Comparison of ENCODE assay signal across 9 cellular contexts in the genomic region with DNA sequence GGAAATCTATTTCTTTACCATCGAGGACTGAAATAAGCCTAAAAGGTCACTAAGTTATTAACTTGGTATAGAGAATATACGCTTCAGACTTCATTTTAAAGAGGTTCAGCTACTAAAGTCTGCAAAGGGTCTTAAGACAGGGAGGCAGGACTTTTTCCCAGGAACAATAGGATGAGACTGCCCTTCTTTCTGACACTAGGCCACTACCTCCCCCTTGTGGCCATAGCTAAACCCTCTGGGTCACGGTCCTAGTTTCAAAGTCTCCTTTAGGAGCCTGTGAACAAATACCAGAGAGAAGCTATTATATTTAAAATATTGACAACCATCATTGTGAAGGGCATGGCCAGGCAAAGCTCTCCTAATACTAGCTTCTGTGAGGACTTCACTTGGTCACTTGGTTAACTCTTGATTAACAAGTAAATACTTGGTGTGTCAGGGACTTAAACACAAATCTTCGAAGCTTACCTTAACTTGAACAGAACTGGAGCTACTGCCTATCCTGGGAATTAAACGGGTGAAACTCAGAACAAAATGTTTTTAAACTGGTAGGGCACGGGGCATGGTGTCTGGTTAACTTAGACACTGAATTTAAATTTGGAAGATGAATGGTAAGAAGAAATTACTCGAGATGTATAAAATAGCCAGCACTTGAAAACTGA.
DNase-seq lines count a peak whose midpoint lies in the region; ATAC-seq lines count a peak whose summit lies in the region.
"Had no signal": no experiment of that assay in that cellular context is flagged by ENCODE, and none has a peak within 500 bp of the region (broad histone marks: within the 10 kb centered on the region; RNA-seq: fewer than 3 reads in every experiment).

No MANE protein-coding gene starts in this region.

- peak; percentile 41 for ATAC-seq in esophagus mucosa
- no peak for ATAC-seq in stimulated activated effector memory CD8-positive, alpha-beta T cell treated with anti-CD3 and anti-CD28 coated beads, Interleukin-12 subunit alpha, Interleukin-12 subunit beta, amount 100 ng/mL, for 72 hours
- no peak for ATAC-seq in GM19455 (IDR thresholded peaks at IDR 0.05; ENCODE audit: unreplicated experiment)

- H3K36me3 Mint-ChIP-seq in stimulated activated effector memory CD8-positive, alpha-beta T cell treated with anti-CD3 and anti-CD28 coated beads, Interleukin-12 subunit alpha, Interleukin-12 subunit beta, amount 100 ng/mL, for 72 hours = peaks cover 71% of the 10 kb centered on the region

- no peak overlapping the region for H3K4me3 Mint-ChIP-seq in stimulated activated effector memory CD8-positive, alpha-beta T cell treated with anti-CD3 and anti-CD28 coated beads, Interleukin-12 subunit alpha, Interleukin-12 subunit beta, amount 100 ng/mL, for 72 hours
- H3K4me3 Mint-ChIP-seq: activated naive CD8-positive, alpha-beta T cell had no signal

- no peak overlapping the region for H3K27ac Mint-ChIP-seq in stimulated activated effector memory CD8-positive, alpha-beta T cell treated with anti-CD3 and anti-CD28 coated beads, Interleukin-12 subunit alpha, Interleukin-12 subunit beta, amount 100 ng/mL, for 72 hours
- H3K27ac Mint-ChIP-seq: activated naive CD8-positive, alpha-beta T cell had no signal

- peak; percentile 1 to 43 for DNase-seq in NCI-H524 (lab: John Stamatoyannopoulos, UW)
- no peak for DNase-seq in NCI-H524 treated with DMSO at 0.1 percent for 48 hours (lab: John Stamatoyannopoulos, UW)
- peak; percentile 39 for DNase-seq in HT1080 (ENCODE audit: low read depth)
- peak; percentile 68 for DNase-seq in SK-MEL-5 (ENCODE audit: low read depth, low spot score)
- peak; percentile 70 for DNase-seq in myocyte (ENCODE audit: low read depth)
- DNase-seq in stimulated activated effector memory CD8-positive, alpha-beta T cell treated with anti-CD3 and anti-CD28 coated beads, Interleukin-12 subunit alpha, Interleukin-12 subunit beta, amount 100 ng/mL, for 72 hours (ENCODE audit: low spot score in 2 of 2) = no peak

- peaks cover 52% of the 10 kb centered on the region for H3K4me1 Mint-ChIP-seq in stimulated activated effector memory CD8-positive, alpha-beta T cell treated with anti-CD3 and anti-CD28 coated beads, Interleukin-12 subunit alpha, Interleukin-12 subunit beta, amount 100 ng/mL, for 72 hours

- no peaks in the 10 kb centered on the region for H3K9me3 Mint-ChIP-seq in stimulated activated effector memory CD8-positive, alpha-beta T cell treated with anti-CD3 and anti-CD28 coated beads, Interleukin-12 subunit alpha, Interleukin-12 subunit beta, amount 100 ng/mL, for 72 hours

- in situ Hi-C loops in SK-MEL-5 (cut with HindIII; ENCODE audit: low pct_unique_long_range_greater_than_20kb, low sequenced_read_pairs) = no loop called here

Comparison
In these comparisons a context has a peak if more than half of its experiments do, and no peak if none do; other contexts are left out.
1. DNase-seq: peak in NCI-H524 (2 of 2), HT1080 (single experiment), SK-MEL-5 (single experiment) and myocyte (single experiment); none in NCI-H524 treated with DMSO at 0.1 percent for 48 hours (single experiment) and stimulated activated effector memory CD8-positive, alpha-beta T cell treated with anti-CD3 and anti-CD28 coated beads, Interleukin-12 subunit alpha, Interleukin-12 subunit beta, amount 100 ng/mL, for 72 hours (0 of 2).